19 cellular contexts compared by ENCODE assay signal in the genomic region with DNA sequence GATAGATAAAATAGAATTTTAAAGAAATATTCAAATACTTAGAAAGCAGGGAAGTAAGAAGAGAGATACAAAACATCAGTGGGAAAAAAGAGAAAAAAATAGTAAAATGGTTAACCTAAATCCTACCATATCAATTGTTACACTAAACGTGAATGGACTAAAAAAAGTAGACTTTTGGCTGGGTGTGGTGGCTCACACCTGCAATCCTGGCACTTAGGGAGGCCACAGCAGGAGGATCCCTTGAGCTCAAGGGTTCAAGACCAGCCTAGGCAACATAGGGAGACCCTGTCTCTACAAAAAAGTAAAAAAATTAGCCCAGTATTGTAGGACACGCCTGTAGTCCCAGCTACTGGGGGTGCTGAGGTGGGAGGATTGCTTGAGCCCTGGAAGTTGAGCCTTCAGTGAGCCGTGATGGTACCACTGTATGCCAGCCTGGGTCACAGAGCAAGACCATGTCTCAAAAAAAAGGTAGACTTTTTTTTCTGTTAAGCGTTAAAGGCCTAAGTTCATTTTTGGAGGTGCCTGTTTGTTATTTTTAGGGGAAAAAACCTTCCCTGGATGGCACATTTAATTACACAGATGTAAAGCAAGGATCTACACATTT. TPM values are rescaled to one million over a fixed set of nuclear protein-coding genes. Genes with fewer than 3 reads are reported as not detected.
DNase-seq lines count a peak whose midpoint lies in the region; ATAC-seq and TF ChIP-seq lines count a peak whose summit lies in the region.
"Had no signal": no experiment of that assay in that cellular context is flagged by ENCODE, and none has a peak within 500 bp of the region (broad histone marks: within the 10 kb centered on the region; RNA-seq: fewer than 3 reads in every experiment).

No MANE protein-coding gene starts in this region.

- no TSS peak for BruUV-seq in HCT116 (replicated peaks; lab: Mats Ljungman, UMichigan)

- 78 to 86% methylated on average over 3 to 4 of the region's 4 CpGs for WGBS in endodermal cell (ENCODE audit: insufficient coverage in 1 of 2, insufficient read length in 1 of 2), 2 experiments

- no peaks in the 10 kb centered on the region for H3K9me2 ChIP-seq in HCT116 (ENCODE audit: insufficient read depth)

- ATAC-seq in HCT116 (no peak), WTC11 (no peak), HG02938 (IDR thresholded peaks at IDR 0.05; ENCODE audit: unreplicated experiment) (no peak)
- ATAC-seq in effector memory CD8-positive, alpha-beta T cell (replicated peaks), result no peak
- ATAC-seq: GM12878, GM23338 had no signal

- CTCF ChIA-PET in HCT116 (lab: Charles Lee) (no interaction called here), WTC11 (lab: Charles Lee) (no interaction called here)

- H3K27me3 Mint-ChIP-seq in WTC11 (ENCODE audit: low read depth), result no peaks in the 10 kb centered on the region; the same call in 1 of the 2 replicates
- H3K27me3 Mint-ChIP-seq in endodermal cell (ENCODE audit: insufficient read depth), result no peaks in the 10 kb centered on the region
- H3K27me3 Mint-ChIP-seq in activated T-helper 1 cell treated with anti-CD3 and anti-CD28 coated beads, Interleukin-12 subunit alpha, Interleukin-12 subunit beta, Interleukin-2, Interleukin-4 antibody, amounts not matched to agents 30 ng/mL and 10 ng/mL and 1 ng/mL, durations not matched to agents 14 hours and 24 hours and 36 hours (ENCODE audit: insufficient read depth), result peaks cover 5% of the 10 kb centered on the region
- H3K27me3 Mint-ChIP-seq in effector memory CD8-positive, alpha-beta T cell, result no peaks in the 10 kb centered on the region
- H3K27me3 Mint-ChIP-seq: B cell; CD4-positive, alpha-beta T cell; CD8-positive, alpha-beta memory T cell had no signal

- no peaks in the 10 kb centered on the region for H4K20me1 ChIP-seq in HCT116 (ENCODE audit: insufficient read depth)
- H4K20me1 ChIP-seq: BLaER1 had no signal

- TF ChIP-seq POLR2A in HCT116 (IDR thresholded peaks at IDR 0.05; ENCODE audit: borderline replicate concordance, extremely low read depth, insufficient read depth, insufficient read length), result no peak

- H3K9me3 Mint-ChIP-seq in WTC11 (peaks cover 25% of the 10 kb centered on the region), endodermal cell (peaks cover 42% of the 10 kb centered on the region)
- H3K9me3 Mint-ChIP-seq in activated T-helper 1 cell treated with anti-CD3 and anti-CD28 coated beads, Interleukin-12 subunit alpha, Interleukin-12 subunit beta, Interleukin-2, Interleukin-4 antibody, amounts not matched to agents 30 ng/mL and 10 ng/mL and 1 ng/mL, durations not matched to agents 14 hours and 24 hours and 36 hours, result no peaks in the 10 kb centered on the region
- no peaks in the 10 kb centered on the region for H3K9me3 Mint-ChIP-seq in effector memory CD8-positive, alpha-beta T cell
- H3K9me3 Mint-ChIP-seq: CD4-positive, alpha-beta T cell had no signal

- TF ChIP-seq CTCF in HCT116 (IDR thresholded peaks at IDR 0.05 in 2 of 3, conservative IDR thresholded peaks at IDR 0.05 in 1 of 3; ENCODE audit: borderline replicate concordance in 1 of 3, insufficient read depth in 1 of 3, low read depth in 2 of 3, low read length in 2 of 3) (no peak), WTC11 (IDR thresholded peaks at IDR 0.05) (no peak), endodermal cell (conservative IDR thresholded peaks at IDR 0.05) (no peak)

- no peak overlapping the region for H3K27ac ChIP-seq in HCT116 (ENCODE audit: low read depth, low read length)
- H3K27ac ChIP-seq in endodermal cell (ENCODE audit: low read depth, low read length), result no peak overlapping the region
- H3K27ac ChIP-seq: 22Rv1, BLaER1 had no signal

- H3K9me3 ChIP-seq in HCT116 (ENCODE audit: control insufficient read depth in 1 of 2, insufficient read depth in 1 of 2, low read depth in 1 of 2, low read length in 2 of 2), result peaks cover 9 to 25% of the 10 kb centered on the region in 2 experiments; a peak in 3 of 4 replicates
- H3K9me3 ChIP-seq in endodermal cell (ENCODE audit: control insufficient read depth, low read length), result peaks cover 32% of the 10 kb centered on the region

- H2AFZ ChIP-seq in HCT116 (ENCODE audit: low read depth, low read length, poor library complexity, severe bottlenecking), result no peak overlapping the region
- H2AFZ ChIP-seq: GM23338 had no signal

- no peak overlapping the region for H3K4me2 ChIP-seq in HCT116 (ENCODE audit: low read length)
- H3K4me2 ChIP-seq: BLaER1, GM23338 had no signal

- H3K4me1 ChIP-seq in HCT116 (ENCODE audit: control insufficient read depth in 1 of 2, insufficient read depth in 2 of 2, low read length in 2 of 2) (peaks cover 25 to 41% of the 10 kb centered on the region in 2 experiments), endodermal cell (ENCODE audit: control insufficient read depth, insufficient read depth, low read length) (no peaks in the 10 kb centered on the region)
- H3K4me1 ChIP-seq: BLaER1, HAP-1 had no signal

- TF ChIP-seq RAD21 in HCT116 (IDR thresholded peaks at IDR 0.05; ENCODE audit: low read depth), result no peak

- H3K27ac Mint-ChIP-seq in WTC11 (no peak overlapping the region), endodermal cell (no peak overlapping the region)
- no peak overlapping the region for H3K27ac Mint-ChIP-seq in activated T-helper 1 cell treated with anti-CD3 and anti-CD28 coated beads, Interleukin-12 subunit alpha, Interleukin-12 subunit beta, Interleukin-2, Interleukin-4 antibody, amounts not matched to agents 30 ng/mL and 10 ng/mL and 1 ng/mL, durations not matched to agents 14 hours and 24 hours and 36 hours
- H3K27ac Mint-ChIP-seq in effector memory CD8-positive, alpha-beta T cell, result no peak overlapping the region
- H3K27ac Mint-ChIP-seq: B cell; CD14-positive monocyte; CD4-positive, alpha-beta T cell; CD8-positive, alpha-beta memory T cell; GM23338 had no signal

- H3K27me3 ChIP-seq in HCT116 (ENCODE audit: insufficient read depth, low read length) (no peaks in the 10 kb centered on the region), endodermal cell (ENCODE audit: control insufficient read depth, insufficient read depth, low read length, poor library complexity, severe bottlenecking) (no peaks in the 10 kb centered on the region)
- H3K27me3 ChIP-seq: BLaER1 had no signal

- peaks cover 0 to 8% of the 10 kb centered on the region in 2 experiments; a peak in 1 of 4 replicates for H3K36me3 ChIP-seq in HCT116 (ENCODE audit: control insufficient read depth in 1 of 2, insufficient read depth in 2 of 2, low read length in 2 of 2)
- H3K36me3 ChIP-seq in endodermal cell (ENCODE audit: control insufficient read depth, insufficient read depth, low read length), result no peaks in the 10 kb centered on the region
- H3K36me3 ChIP-seq: BLaER1, HAP-1 had no signal

- H3K36me3 Mint-ChIP-seq in WTC11 (peaks cover 26% of the 10 kb centered on the region), endodermal cell (ENCODE audit: low read depth) (peaks cover 2% of the 10 kb centered on the region)
- H3K36me3 Mint-ChIP-seq in activated T-helper 1 cell treated with anti-CD3 and anti-CD28 coated beads, Interleukin-12 subunit alpha, Interleukin-12 subunit beta, Interleukin-2, Interleukin-4 antibody, amounts not matched to agents 30 ng/mL and 10 ng/mL and 1 ng/mL, durations not matched to agents 14 hours and 24 hours and 36 hours (ENCODE audit: low read depth), result no peaks in the 10 kb centered on the region
- H3K36me3 Mint-ChIP-seq in effector memory CD8-positive, alpha-beta T cell (ENCODE audit: insufficient read depth), result peaks cover 3% of the 10 kb centered on the region
- H3K36me3 Mint-ChIP-seq: CD14-positive monocyte had no signal

- no peak for DNase-seq in HCT116 (ENCODE audit: low read depth, low spot score)
- no peak for DNase-seq in WTC11 (ENCODE audit: low spot score)
- no peak for DNase-seq in endodermal cell
- DNase-seq in activated T-helper 1 cell treated with anti-CD3 and anti-CD28 coated beads, Interleukin-12 subunit alpha, Interleukin-12 subunit beta, Interleukin-2, Interleukin-4 antibody, amounts not matched to agents 30 ng/mL and 10 ng/mL and 1 ng/mL, durations not matched to agents 14 hours and 24 hours and 36 hours (ENCODE audit: low spot score), result no peak
- DNase-seq in effector memory CD8-positive, alpha-beta T cell, result no peak
- DNase-seq: CD4-positive, alpha-beta T cell; CD8-positive, alpha-beta memory T cell; DMS 273 treated with DMSO at 0.1 percent for 48 hours; DMS79; EL; GDM1 had no signal

- H3K4me3 ChIP-seq in HCT116 (replicated peaks in 1 of 2; ENCODE audit: low read depth in 1 of 2, low read length in 2 of 2) (no peak overlapping the region), endodermal cell (ENCODE audit: low read length) (peak overlapping the region; percentile 72)
- H3K4me3 ChIP-seq: BLaER1, GM12878, GM23338, HAP-1 had no signal

- H3K9ac ChIP-seq in HCT116 (ENCODE audit: low read length), result no peak overlapping the region
- no peak overlapping the region for H3K9ac ChIP-seq in endodermal cell (ENCODE audit: extremely low read depth, low read length, poor library complexity, severe bottlenecking)
- H3K9ac ChIP-seq: BLaER1 had no signal

- intact Hi-C loops in HCT116 (cut with micrococcal nuclease), result no loop called here
- intact Hi-C loops in activated T-helper 1 cell treated with anti-CD3 and anti-CD28 coated beads, Interleukin-12 subunit alpha, Interleukin-12 subunit beta, Interleukin-2, Interleukin-4 antibody, amounts not matched to agents 30 ng/mL and 10 ng/mL and 1 ng/mL, durations not matched to agents 14 hours and 24 hours and 36 hours (cut with micrococcal nuclease), result no loop called here

- no peaks in the 10 kb centered on the region for H3K79me2 ChIP-seq in HCT116 (ENCODE audit: insufficient read depth, low read length)

- RAD21 ChIA-PET in HCT116 (lab: Charles Lee; ENCODE audit: low non-redundant PET in 1 of 2, low total read pairs in 2 of 2, uncharacterized antibody in 2 of 2, unreplicated experiment in 2 of 2), result no interaction called here

- no peak overlapping the region for H3K4me3 Mint-ChIP-seq in WTC11
- no peak overlapping the region for H3K4me3 Mint-ChIP-seq in endodermal cell
- no peak overlapping the region for H3K4me3 Mint-ChIP-seq in activated T-helper 1 cell treated with anti-CD3 and anti-CD28 coated beads, Interleukin-12 subunit alpha, Interleukin-12 subunit beta, Interleukin-2, Interleukin-4 antibody, amounts not matched to agents 30 ng/mL and 10 ng/mL and 1 ng/mL, durations not matched to agents 14 hours and 24 hours and 36 hours
- no peak overlapping the region for H3K4me3 Mint-ChIP-seq in effector memory CD8-positive, alpha-beta T cell
- H3K4me3 Mint-ChIP-seq: B cell; CD14-positive monocyte; CD4-positive, alpha-beta T cell; CD8-positive, alpha-beta memory T cell; GM23338 had no signal

- H3K4me1 Mint-ChIP-seq in WTC11 (peaks cover 8% of the 10 kb centered on the region), endodermal cell (no peaks in the 10 kb centered on the region)
- H3K4me1 Mint-ChIP-seq in activated T-helper 1 cell treated with anti-CD3 and anti-CD28 coated beads, Interleukin-12 subunit alpha, Interleukin-12 subunit beta, Interleukin-2, Interleukin-4 antibody, amounts not matched to agents 30 ng/mL and 10 ng/mL and 1 ng/mL, durations not matched to agents 14 hours and 24 hours and 36 hours (ENCODE audit: low read depth), result peaks cover 12% of the 10 kb centered on the region
- H3K4me1 Mint-ChIP-seq in effector memory CD8-positive, alpha-beta T cell (ENCODE audit: low read depth in 2 of 2), result peaks cover 6 to 7% of the 10 kb centered on the region in 2 donors
- H3K4me1 Mint-ChIP-seq: B cell, CD14-positive monocyte had no signal

- POLR2A ChIA-PET in HCT116 (lab: Charles Lee), result no interaction called here
- POLR2A ChIA-PET in WTC11 (lab: Charles Lee), result no interaction called here

RNA-seq across cellular contexts. Expression of gene KLF5, which starts 29.6 kb away (rescaled TPM):
- 59.2 TPM for total RNA-seq in HCT116 (2021; ENCODE audit: unreplicated experiment)
- polyA plus RNA-seq in HCT116 (2012), result 43.8 and 54.0 TPM in 2 replicates
- 2.3 to 3.0 TPM (median 2.4 TPM) in 3 replicates for total RNA-seq in WTC11 (2021)
- total RNA-seq in endodermal cell, result 10 to 100 TPM; 39.6 to 41.1 TPM
- polyA plus RNA-seq in endodermal cell (2013, experiment 1 of 2), result 6.3 TPM
- 7.4 TPM for polyA plus RNA-seq in endodermal cell (2013, experiment 2 of 2)
- 2.4 and 2.5 TPM in 2 replicates for total RNA-seq in activated T-helper 1 cell treated with anti-CD3 and anti-CD28 coated beads, Interleukin-12 subunit alpha, Interleukin-12 subunit beta, Interleukin-2, Interleukin-4 antibody, amounts not matched to agents 30 ng/mL and 10 ng/mL and 1 ng/mL, durations not matched to agents 14 hours and 24 hours and 36 hours

Comparison
In these comparisons a context has a peak if more than half of its experiments do, and no peak if none do; other contexts are left out.
1. RNA of gene KLF5, which starts 29.6 kb away (total RNA-seq): 59.2 TPM in HCT116 (single experiment) and 39.6 to 41.1 TPM in endodermal cell; 2.4 to 2.5 TPM in activated T-helper 1 cell treated with anti-CD3 and anti-CD28 coated beads, Interleukin-12 subunit alpha, Interleukin-12 subunit beta, Interleukin-2, Interleukin-4 antibody, amounts not matched to agents 30 ng/mL and 10 ng/mL and 1 ng/mL, durations not matched to agents 14 hours and 24 hours and 36 hours and 2.3 to 3.0 TPM in WTC11; every median in the first group is over 10 times any median in the second.